Comparison of ENCODE assay signal across 21 cellular contexts in the genomic region with DNA sequence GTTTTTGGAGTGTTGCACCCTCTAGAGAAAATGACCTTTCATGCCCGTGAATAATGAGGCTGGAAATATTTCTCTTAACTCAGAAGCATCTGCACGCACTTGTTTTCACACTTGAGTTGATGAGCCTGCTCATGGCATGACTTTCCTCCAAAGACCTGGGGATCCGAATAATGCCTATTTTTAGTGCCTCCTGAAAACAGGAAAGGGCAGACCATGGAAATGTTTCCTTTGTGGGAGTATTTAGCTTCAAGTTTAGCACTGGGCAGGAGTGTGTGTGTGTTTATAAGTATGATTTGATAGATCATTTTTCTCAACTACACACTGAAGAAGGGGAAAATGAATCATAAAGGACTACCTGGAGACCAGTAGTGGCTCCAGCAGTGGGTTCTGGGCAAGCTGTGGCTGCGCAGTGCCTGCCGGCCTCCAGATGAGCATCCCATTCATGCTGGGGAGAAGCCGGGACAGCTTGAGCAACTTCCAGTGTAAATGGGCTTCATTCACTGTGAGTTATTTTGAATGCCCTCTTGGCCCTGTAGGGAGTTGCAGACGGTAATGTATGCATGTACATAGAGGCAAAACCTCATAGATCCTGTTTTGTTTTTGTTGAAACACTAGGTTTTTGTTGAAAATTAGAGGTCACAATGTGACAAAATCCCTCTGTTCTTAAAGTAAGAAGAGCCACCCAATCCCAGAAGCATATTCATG.
DNase-seq lines count a peak whose midpoint lies in the region; ATAC-seq, FAIRE-seq and TF ChIP-seq lines count a peak whose summit lies in the region.
"Had no signal": no experiment of that assay in that cellular context is flagged by ENCODE, and none has a peak within 500 bp of the region (broad histone marks: within the 10 kb centered on the region; RNA-seq: fewer than 3 reads in every experiment).

No MANE protein-coding gene starts in this region.

- TF ChIP-seq CTCF in endothelial cell of umbilical vein (IDR thresholded peaks at IDR 0.05; ENCODE audit: extremely low read depth in 1 of 2, insufficient read depth in 1 of 2, low read depth in 1 of 2, low read length in 2 of 2) (no peak), GM13977 (IDR thresholded peaks at IDR 0.05; ENCODE audit: extremely low read depth, insufficient read depth, missing control alignments) (no peak)

- POLR2A ChIA-PET in endothelial cell of umbilical vein (lab: Charles Lee), result no interaction called here

- no peak overlapping the region for H3K27ac Mint-ChIP-seq in activated CD4-positive, alpha-beta T cell treated with anti-CD3 and anti-CD28 coated beads, Interleukin-2, amount 10 ng/mL, durations not matched to agents 24 days and 14 days
- H3K27ac Mint-ChIP-seq: CD4-positive, alpha-beta T cell; HFFc6 had no signal

- DNase-seq in NCI-H345 (lab: John Stamatoyannopoulos, UW), result peak; percentile 41
- no peak for DNase-seq in NCI-H345 treated with DMSO at 0.1 percent for 48 hours (lab: John Stamatoyannopoulos, UW; ENCODE audit: unreplicated experiment)
- peak; percentile 82 for DNase-seq in endothelial cell of umbilical vein (ENCODE audit: low read depth, low spot score)
- DNase-seq in lung microvascular endothelial cell (ENCODE audit: low read depth in 2 of 2), result peak; percentile 43 to 60
- no peak for DNase-seq in sciatic nerve (ENCODE audit: low spot score)
- no peak for DNase-seq in activated CD4-positive, alpha-beta T cell treated with anti-CD3 and anti-CD28 coated beads, Interleukin-2, amount 10 ng/mL, durations not matched to agents 24 days and 14 days
- no peak for DNase-seq in GM13977 (ENCODE audit: low spot score)
- DNase-seq: CD4-positive, alpha-beta T cell; DMS53; HFFc6; KG1; MV-4-11; NCI-H1694 treated with DMSO at 0.1 percent for 48 hours; NCI-H2107; NCI-H446 treated with DMSO at 0.1 percent for 48 hours; NK-92 treated with Interleukin-12 subunit alpha and Interleukin-12 subunit beta, amount 100 ng/mL, for 24 hours; SHP77 treated with DMSO at 0.1 percent for 48 hours had no signal

- no peak overlapping the region for H3K4me3 ChIP-seq in endothelial cell of umbilical vein (replicated peaks in 1 of 3; ENCODE audit: insufficient read depth in 1 of 3, low read depth in 1 of 3, low read length in 3 of 3)

- dilution Hi-C loops in endothelial cell of umbilical vein (cut with MboI; ENCODE audit: extremely low pct_ligation_motif_present, low sequenced_read_pairs), result no loop called here

- in situ Hi-C loops in GM13977 (cut with MboI; ENCODE audit: low pct_unique_long_range_greater_than_20kb, low sequenced_read_pairs, unreplicated experiment), result no loop called here

- H3K27ac ChIP-seq in endothelial cell of umbilical vein (ENCODE audit: insufficient read depth, low read depth, low read length), result no peak overlapping the region

- FAIRE-seq in endothelial cell of umbilical vein (lab: Jason Lieb, UNC), result peak; percentile 38
- FAIRE-seq: A204.1, H54, RCC 7860 had no signal

- H3K4me2 ChIP-seq in endothelial cell of umbilical vein (ENCODE audit: insufficient read depth, low read length), result no peak overlapping the region

- H3K9me1 ChIP-seq in endothelial cell of umbilical vein (replicated peaks; ENCODE audit: control insufficient read depth, extremely low read depth, insufficient read depth, low read length), result no peaks in the 10 kb centered on the region

- no peaks in the 10 kb centered on the region for H3K9me3 ChIP-seq in endothelial cell of umbilical vein (replicated peaks; ENCODE audit: control insufficient read depth, insufficient read depth, low read length)

- H3K4me1 ChIP-seq in endothelial cell of umbilical vein (ENCODE audit: control insufficient read depth, extremely low read depth, insufficient read depth, low read length), result peaks cover 2% of the 10 kb centered on the region

- H3K79me2 ChIP-seq in endothelial cell of umbilical vein (ENCODE audit: control insufficient read depth, insufficient read depth, low read length), result no peaks in the 10 kb centered on the region

- no peaks in the 10 kb centered on the region for H3K36me3 ChIP-seq in endothelial cell of umbilical vein (ENCODE audit: control insufficient read depth in 2 of 2, extremely low read depth in 1 of 2, insufficient read depth in 2 of 2, low read length in 2 of 2)

- CTCF ChIA-PET in endothelial cell of umbilical vein (lab: Charles Lee), result no interaction called here

- no peaks in the 10 kb centered on the region for H3K27me3 ChIP-seq in endothelial cell of umbilical vein (ENCODE audit: control insufficient read depth in 2 of 2, insufficient read depth in 2 of 2, low read length in 2 of 2)

- H3K36me3 Mint-ChIP-seq in activated CD4-positive, alpha-beta T cell treated with anti-CD3 and anti-CD28 coated beads, Interleukin-2, amount 10 ng/mL, durations not matched to agents 24 days and 14 days (ENCODE audit: low read depth), result no peaks in the 10 kb centered on the region

- no peak overlapping the region for H3K9ac ChIP-seq in endothelial cell of umbilical vein (replicated peaks; ENCODE audit: extremely low read depth, insufficient read depth, low read length)

- intact Hi-C loops in endothelial cell of umbilical vein (cut with micrococcal nuclease) (no loop called here), sciatic nerve (cut with DNase I) (no loop called here)
- intact Hi-C loops in activated CD4-positive, alpha-beta T cell treated with anti-CD3 and anti-CD28 coated beads, Interleukin-2, amount 10 ng/mL, durations not matched to agents 24 days and 14 days (cut with micrococcal nuclease), result no loop called here

- no peak for TF ChIP-seq POLR2A in endothelial cell of umbilical vein (IDR thresholded peaks at IDR 0.05; ENCODE audit: low read depth, low read length)

- no peaks in the 10 kb centered on the region for H3K9me3 Mint-ChIP-seq in activated CD4-positive, alpha-beta T cell treated with anti-CD3 and anti-CD28 coated beads, Interleukin-2, amount 10 ng/mL, durations not matched to agents 24 days and 14 days
- H3K9me3 Mint-ChIP-seq: CD4-positive, alpha-beta T cell; HFFc6 had no signal

- H2AFZ ChIP-seq in endothelial cell of umbilical vein (ENCODE audit: low read depth, low read length), result no peak overlapping the region

- H3K27me3 Mint-ChIP-seq in activated CD4-positive, alpha-beta T cell treated with anti-CD3 and anti-CD28 coated beads, Interleukin-2, amount 10 ng/mL, durations not matched to agents 24 days and 14 days, result peaks cover 9% of the 10 kb centered on the region

- no peak overlapping the region for H3K4me3 Mint-ChIP-seq in activated CD4-positive, alpha-beta T cell treated with anti-CD3 and anti-CD28 coated beads, Interleukin-2, amount 10 ng/mL, durations not matched to agents 24 days and 14 days
- H3K4me3 Mint-ChIP-seq: CD4-positive, alpha-beta T cell; HFFc6 had no signal

- no peaks in the 10 kb centered on the region for H3K4me1 Mint-ChIP-seq in activated CD4-positive, alpha-beta T cell treated with anti-CD3 and anti-CD28 coated beads, Interleukin-2, amount 10 ng/mL, durations not matched to agents 24 days and 14 days

- BruUV-seq in endothelial cell of umbilical vein (replicated peaks; lab: Mats Ljungman, UMichigan), result no TSS peak

- ATAC-seq in sciatic nerve (peak; percentile 28), GM19395 (IDR thresholded peaks at IDR 0.05; ENCODE audit: unreplicated experiment) (no peak)

- H4K20me1 ChIP-seq in endothelial cell of umbilical vein (replicated peaks; ENCODE audit: control insufficient read depth, extremely low read depth, insufficient read depth, low read length), result no peaks in the 10 kb centered on the region

TF ChIP-seq in endothelial cell of umbilical vein, 7 proteins besides CTCF, POLR2A, EP300 and RAD21:
- no peak for TF ChIP-seq POLR2AphosphoS5 (IDR thresholded peaks at IDR 0.05; ENCODE audit: insufficient read depth, low read depth, low read length)

Comparison
In these comparisons a context has a peak if more than half of its experiments do, and no peak if none do; other contexts are left out.
1. DNase-seq: peak in NCI-H345 (single experiment), endothelial cell of umbilical vein (single experiment) and lung microvascular endothelial cell (2 of 2); none in NCI-H345 treated with DMSO at 0.1 percent for 48 hours (single experiment), sciatic nerve (single experiment), activated CD4-positive, alpha-beta T cell treated with anti-CD3 and anti-CD28 coated beads, Interleukin-2, amount 10 ng/mL, durations not matched to agents 24 days and 14 days (single experiment) and GM13977 (single experiment).